In genomic region chr18:23231340-23232021, GRCh38 we compare ENCODE assay signal across 9 cellular contexts.
DNase-seq lines count a peak whose midpoint lies in the region; ATAC-seq, FAIRE-seq and TF ChIP-seq lines count a peak whose summit lies in the region.
"Had no signal": no experiment of that assay in that cellular context is flagged by ENCODE, and none has a peak within 500 bp of the region (broad histone marks: within the 10 kb centered on the region; RNA-seq: fewer than 3 reads in every experiment).

No MANE protein-coding gene starts in this region.

- H3K9me2 ChIP-seq in PC-3 (replicated peaks; ENCODE audit: low read length): no peaks in the 10 kb centered on the region

- no peaks in the 10 kb centered on the region for H3K79me2 ChIP-seq in PC-3 (ENCODE audit: low read length)

- DNase-seq in GM12865 (ENCODE audit: low read depth): peak; percentile 98
- DNase-seq in PC-3: peak; percentile 92
- peak; percentile 12 to 57 for DNase-seq in activated T-helper 1 cell treated with anti-CD3 and anti-CD28 coated beads, Interleukin-2, amount 50 U/mL, for 16 hours (ENCODE audit: low read depth in 1 of 2, low spot score in 1 of 2)
- peak; percentile 93 to 94 for DNase-seq in foreskin fibroblast
- DNase-seq in stimulated activated CD4-positive, alpha-beta T cell treated with anti-CD3 and anti-CD28 coated beads, Interleukin-12 subunit alpha, Interleukin-12 subunit beta, amount 100 ng/mL, for 24 hours (ENCODE audit: low read depth in 2 of 2): peak; percentile 49 to 56
- no peak for DNase-seq in HTR-8/SVneo (ENCODE audit: insufficient read length, low spot score)
- DNase-seq in kidney glomerular epithelial cell (lab: John Stamatoyannopoulos, UW): no peak

- no peak for TF ChIP-seq CTCF in GM12865 (IDR thresholded peaks at IDR 0.05; ENCODE audit: insufficient read depth, low read depth, low read length, missing control alignments)
- no peak for TF ChIP-seq CTCF in PC-3 (conservative IDR thresholded peaks at IDR 0.05; ENCODE audit: low read depth, low read length)
- TF ChIP-seq CTCF in foreskin fibroblast (IDR thresholded peaks at IDR 0.05; ENCODE audit: low read depth, low read length): no peak

- H3K36me3 ChIP-seq in PC-3 (ENCODE audit: low read depth, low read length): no peaks in the 10 kb centered on the region

- no peaks in the 10 kb centered on the region for H3K27me3 ChIP-seq in PC-3 (ENCODE audit: low read length)

- H4K20me1 ChIP-seq in PC-3 (ENCODE audit: low read length): no peaks in the 10 kb centered on the region

- H2AFZ ChIP-seq in PC-3 (ENCODE audit: low read length): no peak overlapping the region

- no peaks in the 10 kb centered on the region for H3F3A ChIP-seq in PC-3 (ENCODE audit: low read length, unreplicated experiment)

- H3K9ac ChIP-seq in PC-3 (ENCODE audit: low read length): peak overlapping the region; percentile 49

- H3K27ac ChIP-seq in PC-3 (ENCODE audit: low read length): peak overlapping the region; percentile 79

- no peak for FAIRE-seq in HTR-8/SVneo (lab: Jason Lieb, UNC)
- FAIRE-seq: colon had no signal

- ATAC-seq in HG02759 (IDR thresholded peaks at IDR 0.05; ENCODE audit: unreplicated experiment): peak; percentile 82
- ATAC-seq in PC-3: peak; percentile 77

- peaks cover 38% of the 10 kb centered on the region for H3K4me1 ChIP-seq in PC-3 (ENCODE audit: insufficient read depth, low read length)

- H3K4me2 ChIP-seq in PC-3 (ENCODE audit: low read length): peak overlapping the region; percentile 44

- H3K4me3 ChIP-seq in GM12865 (ENCODE audit: low read depth, low read length) (no peak overlapping the region), PC-3 (ENCODE audit: low read length) (no peak overlapping the region), foreskin fibroblast (ENCODE audit: low read depth in 1 of 2, low read length in 2 of 2) (no peak overlapping the region)

- intact Hi-C loops in PC-3 (cut with micrococcal nuclease): loop anchor here (2.0 kb wide), 1 partner anchor 27 kb away; no protein-coding TSS in a partner anchor

- CTCF ChIA-PET in PC-3 (lab: Charles Lee): no interaction called here

- no TSS peak for BruUV-seq in PC-3 (replicated peaks; lab: Mats Ljungman, UMichigan)

- POLR2A ChIA-PET in PC-3 (lab: Charles Lee; ENCODE audit: unreplicated experiment): no interaction called here

- H3K9me3 ChIP-seq in PC-3 (ENCODE audit: low read length): no peaks in the 10 kb centered on the region

Comparison
In these comparisons a context has a peak if more than half of its experiments do, and no peak if none do; other contexts are left out.
1. DNase-seq: peak in GM12865 (single experiment), PC-3 (single experiment), activated T-helper 1 cell treated with anti-CD3 and anti-CD28 coated beads, Interleukin-2, amount 50 U/mL, for 16 hours (2 of 2), foreskin fibroblast (2 of 2) and stimulated activated CD4-positive, alpha-beta T cell treated with anti-CD3 and anti-CD28 coated beads, Interleukin-12 subunit alpha, Interleukin-12 subunit beta, amount 100 ng/mL, for 24 hours (2 of 2); none in HTR-8/SVneo (single experiment) and kidney glomerular epithelial cell (single experiment).